In the genomic region with DNA sequence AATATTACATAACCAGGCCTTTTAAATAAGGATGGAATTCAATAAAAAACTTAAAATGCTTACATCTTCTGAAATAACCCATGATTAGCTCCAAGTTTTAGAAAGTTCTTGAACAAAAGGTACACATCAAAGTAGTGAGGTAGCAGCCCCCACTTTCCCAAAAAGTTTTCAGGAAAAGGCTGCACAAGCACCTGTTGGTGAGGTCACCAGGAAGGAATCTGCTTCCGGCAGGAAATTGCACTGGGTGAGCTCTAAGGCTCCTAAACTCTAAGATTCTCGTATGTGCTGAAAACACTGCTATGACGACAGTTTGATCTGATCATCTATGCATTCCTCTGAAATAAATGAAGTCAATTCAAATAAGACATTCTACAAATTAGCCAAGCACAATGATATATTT, we compare ENCODE assay signal across 9 cellular contexts. TPM values are rescaled to one million over a fixed set of nuclear protein-coding genes. Genes with fewer than 3 reads are reported as not detected.
DNase-seq lines count a peak whose midpoint lies in the region; ATAC-seq and TF ChIP-seq lines count a peak whose summit lies in the region.
"Had no signal": no experiment of that assay in that cellular context is flagged by ENCODE, and none has a peak within 500 bp of the region (broad histone marks: within the 10 kb centered on the region; RNA-seq: fewer than 3 reads in every experiment).

No MANE protein-coding gene starts in this region.

- peak; percentile 66 for ATAC-seq in left ventricle myocardium superior
- peak; percentile 54 for ATAC-seq in left colon
- no peak for ATAC-seq in GM21529 (IDR thresholded peaks at IDR 0.05; ENCODE audit: unreplicated experiment)

- H3K4me3 ChIP-seq in right atrium auricular region (no peak overlapping the region), cardiac fibroblast (replicated peaks in 1 of 2; ENCODE audit: low read depth in 2 of 2, low read length in 2 of 2) (no peak overlapping the region), prostate gland (no peak overlapping the region)

- H3K27me3 ChIP-seq in right atrium auricular region (no peaks in the 10 kb centered on the region), prostate gland (replicated peaks; ENCODE audit: insufficient read depth) (no peaks in the 10 kb centered on the region)

- no peak for DNase-seq in left ventricle myocardium superior
- DNase-seq in right atrium auricular region (ENCODE audit: low spot score) = no peak
- DNase-seq in cardiac fibroblast (ENCODE audit: low read depth in 2 of 2) = peak; percentile 58 to 83
- no peak for DNase-seq in left colon
- DNase-seq in prostate gland (ENCODE audit: low spot score) = no peak
- no peak for DNase-seq in NCI-H1930 (lab: John Stamatoyannopoulos, UW)
- DNase-seq in NCI-H2029 (lab: John Stamatoyannopoulos, UW) = no peak
- DNase-seq: NCI-H1092 treated with DMSO at 0.1 percent for 48 hours had no signal

- 70% methylated on average over 3 of the region's 3 CpGs for WGBS in prostate gland

- H3K9me3 ChIP-seq in right atrium auricular region = no peaks in the 10 kb centered on the region
- H3K9me3 ChIP-seq in prostate gland = no peaks in the 10 kb centered on the region

- H3K27ac ChIP-seq in right atrium auricular region = no peak overlapping the region
- H3K27ac ChIP-seq in prostate gland = no peak overlapping the region

- intact Hi-C loops in left ventricle myocardium superior (cut with micrococcal nuclease) (no loop called here), left colon (cut with DNase I, micrococcal nuclease) (no loop called here), prostate gland (cut with DNase I) (no loop called here)

- H3K4me1 ChIP-seq in right atrium auricular region = peaks cover 0 to 4% of the 10 kb centered on the region in 2 donors
- H3K4me1 ChIP-seq in prostate gland (replicated peaks) = no peaks in the 10 kb centered on the region

- TF ChIP-seq CTCF in right atrium auricular region (IDR thresholded peaks at IDR 0.05) (no peak), cardiac fibroblast (IDR thresholded peaks at IDR 0.05; ENCODE audit: low read depth, low read length) (no peak), prostate gland (IDR thresholded peaks at IDR 0.05) (no peak)

- TF ChIP-seq POLR2A in prostate gland (IDR thresholded peaks at IDR 0.05) = no peak

- no peaks in the 10 kb centered on the region for H3K36me3 ChIP-seq in right atrium auricular region
- no peaks in the 10 kb centered on the region for H3K36me3 ChIP-seq in prostate gland

RNA-seq across cellular contexts. Expression of a gene that starts 34.3 kb away (rescaled TPM):
- total RNA-seq in left ventricle myocardium superior (72.2 TPM), right atrium auricular region (10 to 100 TPM; 45.5 to 57.3 TPM), left colon (10 to 100 TPM in 1 of 2 donors, 1 to 10 TPM in 1; 4.3 to 13.4 TPM), prostate gland (10 to 100 TPM; 25.0 to 40.7 TPM)

Comparison
In these comparisons a context has a peak if more than half of its experiments do, and no peak if none do; other contexts are left out.
1. DNase-seq: peak in cardiac fibroblast (2 of 2); none in left ventricle myocardium superior (single experiment), right atrium auricular region (single experiment), left colon (0 of 2), prostate gland (single experiment), NCI-H1930 (0 of 2) and NCI-H2029 (single experiment).